In the genomic region with DNA sequence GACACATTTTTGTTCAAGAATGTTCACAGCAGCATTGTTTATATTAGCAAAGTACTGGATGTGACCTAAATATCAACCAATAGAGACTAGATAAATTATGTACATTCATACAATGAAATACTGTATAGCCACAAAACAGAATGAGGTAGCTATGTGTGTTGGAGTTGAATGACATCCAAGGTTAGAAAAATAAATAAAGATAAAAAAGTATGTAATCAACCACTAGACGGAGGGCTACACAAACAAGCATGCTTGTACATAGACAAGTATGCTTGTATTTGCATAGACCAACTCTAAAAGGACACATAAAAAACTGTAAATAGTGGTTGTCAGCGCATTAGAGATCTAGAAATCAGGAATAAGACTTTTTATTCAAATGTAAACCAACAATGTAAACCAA, we compare ENCODE assay signal across 9 cellular contexts. TPM values are rescaled to one million over a fixed set of nuclear protein-coding genes. Genes with fewer than 3 reads are reported as not detected.
DNase-seq lines count a peak whose midpoint lies in the region; ATAC-seq, FAIRE-seq and TF ChIP-seq lines count a peak whose summit lies in the region.
"Had no signal": no experiment of that assay in that cellular context is flagged by ENCODE, and none has a peak within 500 bp of the region (broad histone marks: within the 10 kb centered on the region; RNA-seq: fewer than 3 reads in every experiment).

No MANE protein-coding gene starts in this region.

- H3K9ac ChIP-seq in HUES48 (ENCODE audit: low read depth, low read length) (no peak overlapping the region), mucosa of stomach (ENCODE audit: low read length) (peak overlapping the region; percentile 97)

- POLR2A ChIA-PET in AG04449 (lab: Yijun Ruan, JAX) = no interaction called here

- H3K4me3 ChIP-seq in AG04449 (ENCODE audit: low read depth, low read length) = peak overlapping the region; percentile 78
- peak overlapping the region; percentile 95 for H3K4me3 ChIP-seq in HUES48 (ENCODE audit: low read depth, low read length)
- peak overlapping the region; percentile 85 to 96 (median 90) for H3K4me3 ChIP-seq in breast epithelium
- no peak overlapping the region for H3K4me3 ChIP-seq in mucosa of stomach (ENCODE audit: low read length)

- intact Hi-C loops in breast epithelium (cut with DNase I; ENCODE audit: low total_unique reads) = no loop called here

- H3K27ac ChIP-seq in HUES48 (ENCODE audit: low read depth, low read length) (no peak overlapping the region), breast epithelium (peak overlapping the region; percentile 99 to 100)

- CTCF ChIA-PET in AG04449 (lab: Yijun Ruan, JAX) = interaction anchor here (0.7 to 1.1 kb wide), 2 partner anchors 166 to 192 kb away, joined by 3 to 4 read pairs; no protein-coding TSS in a partner anchor

- TF ChIP-seq POLR2A in breast epithelium (IDR thresholded peaks at IDR 0.05) = no peak

- no peak for TF ChIP-seq CTCF in AG04449 (IDR thresholded peaks at IDR 0.05; ENCODE audit: insufficient read depth, low read length, missing control alignments)
- no peak for TF ChIP-seq CTCF in breast epithelium (IDR thresholded peaks at IDR 0.05)

- H3K4me1 ChIP-seq in HUES48 (ENCODE audit: control insufficient read depth, insufficient read depth, low read length) = peaks cover 40% of the 10 kb centered on the region
- peaks cover 0 to 13% of the 10 kb centered on the region in 2 donors for H3K4me1 ChIP-seq in breast epithelium
- peaks cover 18% of the 10 kb centered on the region for H3K4me1 ChIP-seq in mucosa of stomach (ENCODE audit: control insufficient read depth, insufficient read depth, low read length)

- H3K9me3 ChIP-seq in HUES48 (ENCODE audit: control insufficient read depth, insufficient read depth, low read length) = peaks cover 16% of the 10 kb centered on the region
- peaks cover 5 to 10% of the 10 kb centered on the region in 2 donors for H3K9me3 ChIP-seq in breast epithelium
- no peaks in the 10 kb centered on the region for H3K9me3 ChIP-seq in mucosa of stomach (ENCODE audit: control insufficient read depth, low read length)

- no peaks in the 10 kb centered on the region for H3K27me3 ChIP-seq in HUES48 (ENCODE audit: control insufficient read depth, insufficient read depth, low read length)
- no peaks in the 10 kb centered on the region for H3K27me3 ChIP-seq in breast epithelium
- H3K27me3 ChIP-seq in mucosa of stomach (ENCODE audit: control insufficient read depth, insufficient read depth, low read length) = no peaks in the 10 kb centered on the region

- no peak for FAIRE-seq in RCC 7860 (lab: Jason Lieb, UNC)

- no peak for ATAC-seq in GM19351 (IDR thresholded peaks at IDR 0.05; ENCODE audit: unreplicated experiment)

- peaks cover 56% of the 10 kb centered on the region for H3K36me3 ChIP-seq in HUES48 (ENCODE audit: control insufficient read depth, insufficient read depth, low read length)
- H3K36me3 ChIP-seq in breast epithelium = no peaks in the 10 kb centered on the region
- H3K36me3 ChIP-seq in mucosa of stomach (ENCODE audit: control insufficient read depth, insufficient read depth, low read length) = peaks cover 4% of the 10 kb centered on the region

- DNase-seq in AG04449 (ENCODE audit: low read depth, low spot score) = no peak
- no peak for DNase-seq in breast epithelium (ENCODE audit: low spot score in 2 of 2)
- DNase-seq in amniotic stem cell (lab: John Stamatoyannopoulos, UW) = no peak
- DNase-seq in RCC 7860 (ENCODE audit: low spot score) = no peak
- DNase-seq in D341Med (ENCODE audit: low spot score) = no peak
- DNase-seq: SHP77 treated with DMSO at 0.1 percent for 48 hours had no signal

RNA-seq across cellular contexts. Expression of gene FEM1C, which starts 3.0 kb away (rescaled TPM):
- total RNA-seq in breast epithelium = 10 to 100 TPM; 19.3 to 30.6 (median 23.7) TPM
